Comparison of ENCODE assay signal across 8 cellular contexts in genomic region chr22:37428649-37429586, GRCh38. TPM values are rescaled to one million over a fixed set of nuclear protein-coding genes. Genes with fewer than 3 reads are reported as not detected.
A peak's percentile ranks its signal among the peaks of the same experiment; 100 is the strongest.
DNase-seq lines count a peak whose midpoint lies in the region; ATAC-seq and TF ChIP-seq lines count a peak whose summit lies in the region.

No MANE protein-coding gene starts in this region.

- H3K9me3 ChIP-seq in BE2C (no peaks in the 10 kb centered on the region), SU-DHL-6 (ENCODE audit: insufficient read depth, low read length) (no peaks in the 10 kb centered on the region), ascending aorta (no peaks in the 10 kb centered on the region)

- H3K9me2 ChIP-seq in SU-DHL-6 (replicated peaks; ENCODE audit: insufficient read depth, low read length): no peaks in the 10 kb centered on the region

- peak; percentile 84 for TF ChIP-seq CTCF in BE2C (IDR thresholded peaks at IDR 0.05; ENCODE audit: low read depth, low read length)
- peak; percentile 74 for TF ChIP-seq CTCF in SU-DHL-6 (IDR thresholded peaks at IDR 0.05; ENCODE audit: insufficient read depth, low read length, poor library complexity, severe bottlenecking)
- peak; percentile 19 to 36 (median 23) for TF ChIP-seq CTCF in ascending aorta (IDR thresholded peaks at IDR 0.05)
- peak; percentile 83 for TF ChIP-seq CTCF in kidney epithelial cell (IDR thresholded peaks at IDR 0.05; ENCODE audit: insufficient read depth, low read length, poor library complexity, severe bottlenecking)

- H3K79me2 ChIP-seq in SU-DHL-6 (ENCODE audit: insufficient read depth, low read length): no peaks in the 10 kb centered on the region

- no peak overlapping the region for H3K9ac ChIP-seq in SU-DHL-6 (ENCODE audit: low read length)

- intact Hi-C loops in ascending aorta (cut with DNase I): no loop called here

- no peak overlapping the region for H3K4me3 ChIP-seq in BE2C (ENCODE audit: low read depth, low read length)
- H3K4me3 ChIP-seq in SU-DHL-6 (ENCODE audit: insufficient read depth, low read length, poor library complexity, severe bottlenecking): no peak overlapping the region
- H3K4me3 ChIP-seq in ascending aorta: no peak overlapping the region
- H3K4me3 ChIP-seq in kidney epithelial cell (ENCODE audit: low read depth, low read length): no peak overlapping the region

- H3F3A ChIP-seq in SU-DHL-6 (ENCODE audit: insufficient read depth): no peaks in the 10 kb centered on the region

- peaks cover 55% of the 10 kb centered on the region for H3K27me3 ChIP-seq in BE2C
- H3K27me3 ChIP-seq in SU-DHL-6 (ENCODE audit: low read length): no peaks in the 10 kb centered on the region
- H3K27me3 ChIP-seq in ascending aorta: peaks cover 22% of the 10 kb centered on the region
- H3K27me3 ChIP-seq in kidney epithelial cell (ENCODE audit: control insufficient read depth, insufficient read depth, low read length): no peaks in the 10 kb centered on the region

- POLR2A ChIA-PET in HEK293T (lab: Yijun Ruan, JAX): no interaction called here

- no peak for ATAC-seq in GM18517 (IDR thresholded peaks at IDR 0.05; ENCODE audit: unreplicated experiment)

- CTCF ChIA-PET in HEK293T (lab: Yijun Ruan, JAX): interaction anchor here (0.6 to 2.4 kb wide), 13 partner anchors 16 to 124 kb away, joined by 3 to 17 read pairs (median 3); no protein-coding TSS in a partner anchor

- DNase-seq in BE2C: peak; percentile 75
- DNase-seq in HEK293T (ENCODE audit: extremely low spot score): peak; percentile 83
- no peak for DNase-seq in ascending aorta (ENCODE audit: low spot score in 2 of 2)
- DNase-seq in kidney epithelial cell (ENCODE audit: low read depth): no peak
- peak; percentile 25 to 36 for DNase-seq in stimulated activated CD8-positive, alpha-beta memory T cell treated with anti-CD3 and anti-CD28 coated beads, Interleukin-2, amount 100 ng/mL, for 1 hour (ENCODE audit: low read depth in 2 of 2)
- DNase-seq in SW480 (ENCODE audit: low spot score): no peak

- H4K20me1 ChIP-seq in SU-DHL-6 (ENCODE audit: low read depth, low read length): no peaks in the 10 kb centered on the region

- H2AFZ ChIP-seq in SU-DHL-6 (ENCODE audit: low read depth, low read length, severe bottlenecking): no peak overlapping the region

- H3K27ac ChIP-seq in SU-DHL-6 (ENCODE audit: low read depth, low read length) (no peak overlapping the region), ascending aorta (no peak overlapping the region)

- H3K36me3 ChIP-seq in BE2C: no peaks in the 10 kb centered on the region
- H3K36me3 ChIP-seq in SU-DHL-6 (ENCODE audit: low read length): no peaks in the 10 kb centered on the region
- H3K36me3 ChIP-seq in ascending aorta: no peaks in the 10 kb centered on the region
- no peaks in the 10 kb centered on the region for H3K36me3 ChIP-seq in kidney epithelial cell (ENCODE audit: control insufficient read depth, insufficient read depth, low read length)

- H3K4me1 ChIP-seq in BE2C (no peaks in the 10 kb centered on the region), ascending aorta (peaks cover 0 to 5% of the 10 kb centered on the region in 2 donors)

- H3K4me2 ChIP-seq in SU-DHL-6 (ENCODE audit: low read depth, low read length, poor library complexity, severe bottlenecking): no peak overlapping the region

TF ChIP-seq in HEK293T, 16 proteins besides CTCF, POLR2A, EP300 and RAD21:
- TF ChIP-seq ARNT (IDR thresholded peaks at IDR 0.05): no peak
- TF ChIP-seq HDGF (IDR thresholded peaks at IDR 0.05; ENCODE audit: borderline replicate concordance): no peak
- TF ChIP-seq PKNOX1 (IDR thresholded peaks at IDR 0.05): no peak
- no peak for TF ChIP-seq FOXM1 (IDR thresholded peaks at IDR 0.05; ENCODE audit: borderline replicate concordance)
- TF ChIP-seq SP1 (IDR thresholded peaks at IDR 0.05): no peak
- no peak for TF ChIP-seq ELF4 (IDR thresholded peaks at IDR 0.05)
- TF ChIP-seq LEF1 (IDR thresholded peaks at IDR 0.05; ENCODE audit: borderline replicate concordance): no peak
- TF ChIP-seq CTBP1 (IDR thresholded peaks at IDR 0.05; ENCODE audit: borderline replicate concordance): no peak
- no peak for TF ChIP-seq NFRKB (IDR thresholded peaks at IDR 0.05)

RNA-seq across cellular contexts. Expression of gene ELFN2, which starts 1.6 kb away (rescaled TPM):
- polyA plus RNA-seq in BE2C (2012; ENCODE audit: insufficient read depth, insufficient read length, low read depth): 0.31 TPM
- not detected for total RNA-seq in ascending aorta
- total RNA-seq in kidney epithelial cell: 0.82 and 0.96 TPM in 2 replicates

RNA-seq across cellular contexts. Expression of gene MFNG, which starts 57.3 kb away (rescaled TPM):
- polyA plus RNA-seq in BE2C (2012; ENCODE audit: insufficient read depth, insufficient read length, low read depth): 2.3 TPM
- total RNA-seq in ascending aorta (101 TPM), kidney epithelial cell (0.54 and 1.2 TPM in 2 replicates)

Comparison
In these comparisons a context has a peak if more than half of its experiments do, and no peak if none do; other contexts are left out.
1. DNase-seq: peak in BE2C (single experiment), HEK293T (single experiment) and stimulated activated CD8-positive, alpha-beta memory T cell treated with anti-CD3 and anti-CD28 coated beads, Interleukin-2, amount 100 ng/mL, for 1 hour (2 of 2); none in ascending aorta (0 of 2), kidney epithelial cell (single experiment) and SW480 (single experiment).
2. CTCF ChIP-seq: peak in every context shown above with its lines; median percentile 84 in BE2C; 83 in kidney epithelial cell; 74 in SU-DHL-6; 23 in ascending aorta.
3. RNA of gene MFNG, which starts 57.3 kb away (total RNA-seq): 101 TPM in ascending aorta (single experiment); 0.54 to 1.2 TPM in kidney epithelial cell; every median in the first group is over 10 times any median in the second.